In genomic region chrX:11663875-11664210, GRCh38 we compare ENCODE assay signal across 11 cellular contexts. TPM values are rescaled to one million over a fixed set of nuclear protein-coding genes. Genes with fewer than 3 reads are reported as not detected.
DNase-seq lines count a peak whose midpoint lies in the region; ATAC-seq and TF ChIP-seq lines count a peak whose summit lies in the region.
"Had no signal": no experiment of that assay in that cellular context is flagged by ENCODE, and none has a peak within 500 bp of the region (broad histone marks: within the 10 kb centered on the region; RNA-seq: fewer than 3 reads in every experiment).

No MANE protein-coding gene starts in this region.

- TF ChIP-seq CTCF in AG04450 (IDR thresholded peaks at IDR 0.05; ENCODE audit: low read depth, low read length) (no peak), fibroblast of the aortic adventitia (IDR thresholded peaks at IDR 0.05; ENCODE audit: insufficient read depth, low read length) (peak; percentile 2), foreskin keratinocyte (conservative IDR thresholded peaks at IDR 0.05) (no peak)

- H3K4me3 ChIP-seq in AG04450 (ENCODE audit: low read depth, low read length) (peak overlapping the region; percentile 10; the same call in 1 of the 2 replicates), HUES48 (ENCODE audit: low read depth, low read length) (peak overlapping the region; percentile 82), fibroblast of the aortic adventitia (ENCODE audit: low read depth, low read length) (peak overlapping the region; percentile 68), neuron (ENCODE audit: low read length) (peak overlapping the region; percentile 48)

- intact Hi-C loops in activated CD4-positive, alpha-beta T cell treated with anti-CD3 and anti-CD28 coated beads, Interleukin-2, amount 10 ng/mL, durations not matched to agents 24 days and 14 days (cut with micrococcal nuclease), result no loop called here

- no peak overlapping the region for H3K27ac ChIP-seq in AG04450 (ENCODE audit: low read depth, low read length)
- no peak overlapping the region for H3K27ac ChIP-seq in HUES48 (ENCODE audit: low read depth, low read length)
- H3K27ac ChIP-seq in foreskin keratinocyte, result no peak overlapping the region

- peaks cover 52% of the 10 kb centered on the region for H3K27me3 Mint-ChIP-seq in activated CD4-positive, alpha-beta T cell treated with anti-CD3 and anti-CD28 coated beads, Interleukin-2, amount 10 ng/mL, durations not matched to agents 24 days and 14 days

- H2AFZ ChIP-seq in neuron (ENCODE audit: low read depth, low read length), result no peak overlapping the region

- H3K36me3 Mint-ChIP-seq in activated CD4-positive, alpha-beta T cell treated with anti-CD3 and anti-CD28 coated beads, Interleukin-2, amount 10 ng/mL, durations not matched to agents 24 days and 14 days (ENCODE audit: low read depth), result no peaks in the 10 kb centered on the region
- H3K36me3 Mint-ChIP-seq: CD14-positive monocyte had no signal

- ATAC-seq in GM18517 (IDR thresholded peaks at IDR 0.05; ENCODE audit: unreplicated experiment) (no peak), foreskin keratinocyte (no peak)

- CTCF ChIA-PET in AG04450 (lab: Charles Lee), result no interaction called here

- H3K27me3 ChIP-seq in AG04450 (ENCODE audit: control insufficient read depth, insufficient read depth, low read length) (peaks cover 32% of the 10 kb centered on the region), HUES48 (ENCODE audit: control insufficient read depth, insufficient read depth, low read length) (peaks cover 89% of the 10 kb centered on the region), neuron (ENCODE audit: insufficient read depth, low read length) (peaks cover 20% of the 10 kb centered on the region), foreskin keratinocyte (peaks cover 78% of the 10 kb centered on the region)

- no peak overlapping the region for H3K4me3 Mint-ChIP-seq in activated CD4-positive, alpha-beta T cell treated with anti-CD3 and anti-CD28 coated beads, Interleukin-2, amount 10 ng/mL, durations not matched to agents 24 days and 14 days

- DNase-seq in AG04450 (ENCODE audit: low read depth, low spot score) (no peak), fibroblast of the aortic adventitia (ENCODE audit: low read depth) (peak; percentile 9), foreskin keratinocyte (no peak), foreskin melanocyte (no peak)
- DNase-seq in activated CD4-positive, alpha-beta T cell treated with anti-CD3 and anti-CD28 coated beads, Interleukin-2, amount 10 ng/mL, durations not matched to agents 24 days and 14 days, result no peak
- DNase-seq: activated effector memory CD4-positive, alpha-beta T cell treated with Interleukin-2 at 50 U/mL for 16 hours; MV-4-11 had no signal

- H3K36me3 ChIP-seq in HUES48 (ENCODE audit: control insufficient read depth, insufficient read depth, low read length) (no peaks in the 10 kb centered on the region), neuron (ENCODE audit: insufficient read depth, low read length) (no peaks in the 10 kb centered on the region)

- no peak overlapping the region for H3K27ac Mint-ChIP-seq in activated CD4-positive, alpha-beta T cell treated with anti-CD3 and anti-CD28 coated beads, Interleukin-2, amount 10 ng/mL, durations not matched to agents 24 days and 14 days
- H3K27ac Mint-ChIP-seq: CD14-positive monocyte had no signal

- POLR2A ChIA-PET in AG04450 (lab: Yijun Ruan, JAX), result no interaction called here

- H3K4me1 ChIP-seq in HUES48 (ENCODE audit: control insufficient read depth, insufficient read depth, low read length) (peaks cover 13% of the 10 kb centered on the region), neuron (ENCODE audit: insufficient read depth, low read length) (peaks cover 7% of the 10 kb centered on the region), foreskin keratinocyte (no peaks in the 10 kb centered on the region)

- no peak overlapping the region for H3K9ac ChIP-seq in HUES48 (ENCODE audit: low read depth, low read length)

- H3K9me3 ChIP-seq in AG04450 (ENCODE audit: control insufficient read depth, insufficient read depth, low read length) (no peaks in the 10 kb centered on the region; the same call in 1 of the 2 replicates), HUES48 (ENCODE audit: control insufficient read depth, insufficient read depth, low read length) (no peaks in the 10 kb centered on the region), neuron (ENCODE audit: low read length) (no peaks in the 10 kb centered on the region)

- H3K9me3 Mint-ChIP-seq in activated CD4-positive, alpha-beta T cell treated with anti-CD3 and anti-CD28 coated beads, Interleukin-2, amount 10 ng/mL, durations not matched to agents 24 days and 14 days, result no peaks in the 10 kb centered on the region

- no peaks in the 10 kb centered on the region for H3K4me1 Mint-ChIP-seq in activated CD4-positive, alpha-beta T cell treated with anti-CD3 and anti-CD28 coated beads, Interleukin-2, amount 10 ng/mL, durations not matched to agents 24 days and 14 days
- H3K4me1 Mint-ChIP-seq: CD14-positive monocyte had no signal

RNA-seq across cellular contexts. Expression of gene ARHGAP6, which starts 1.9 kb away (rescaled TPM):
- polyA plus RNA-seq in AG04450 (2011; rRNA removed) (3.7 and 4.0 TPM in 2 replicates), foreskin keratinocyte (0.02 TPM in 1 of 2 replicates, not detected in the other)
- 6.5 and 8.5 TPM in 2 replicates for polyA minus RNA-seq in AG04450 (2011; rRNA and poly(A)+ RNA removed)
- total RNA-seq in fibroblast of the aortic adventitia (ENCODE audit: low replicate concordance) (16.9 and 20.9 TPM in 2 replicates), foreskin keratinocyte (0.11 TPM in 1 of 2 replicates, not detected in the other)
- not detected in 2 replicates for total RNA-seq in activated CD4-positive, alpha-beta T cell treated with anti-CD3 and anti-CD28 coated beads, Interleukin-2, amount 10 ng/mL, durations not matched to agents 24 days and 14 days

Comparison
In these comparisons a context has a peak if more than half of its experiments do, and no peak if none do; other contexts are left out.
1. H3K4me3 ChIP-seq: peak in every context shown above with its lines; median percentile 82 in HUES48; 68 in fibroblast of the aortic adventitia; 48 in neuron; 10 in AG04450.
2. RNA of gene ARHGAP6, which starts 1.9 kb away (total RNA-seq): 16.9 to 20.9 TPM in fibroblast of the aortic adventitia; 0.11 TPM in foreskin keratinocyte and not detected in activated CD4-positive, alpha-beta T cell treated with anti-CD3 and anti-CD28 coated beads, Interleukin-2, amount 10 ng/mL, durations not matched to agents 24 days and 14 days; every median in the first group is over 10 times any median in the second.